ENCODE assay signal across 2 cellular contexts in the genomic region with DNA sequence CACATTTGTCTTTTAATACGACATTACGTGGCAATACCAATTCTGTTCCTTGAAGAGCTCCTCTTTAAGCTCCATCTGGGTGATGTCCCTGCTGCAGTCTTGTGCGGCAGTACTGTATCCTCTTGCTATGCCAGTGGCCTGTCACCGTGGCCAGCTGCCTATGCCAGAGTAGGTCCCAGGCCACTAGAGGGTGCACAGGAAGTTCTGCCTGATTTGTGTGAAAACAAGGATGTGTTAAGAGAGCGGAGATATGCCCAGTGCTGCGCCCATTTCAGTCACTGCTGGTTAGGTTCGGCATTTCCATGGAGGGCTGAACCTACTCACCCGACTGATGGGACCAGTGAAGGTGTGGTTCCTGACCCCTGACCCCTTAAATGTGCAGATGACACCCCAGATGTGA.
TF ChIP-seq lines count a peak whose summit lies in the region.

No MANE protein-coding gene starts in this region.

TF ChIP-seq in HCT116, 20 proteins besides CTCF, POLR2A, EP300 and RAD21:
- no peak for TF ChIP-seq ZNF274 (IDR thresholded peaks at IDR 0.05; ENCODE audit: low read depth, low read length)
- no peak for TF ChIP-seq ZBTB33 (IDR thresholded peaks at IDR 0.05; ENCODE audit: extremely low read depth, insufficient replicate concordance, low read length)
- TF ChIP-seq SIN3A (IDR thresholded peaks at IDR 0.05; ENCODE audit: low read depth) = no peak

TF ChIP-seq in K562, 482 proteins besides CTCF, POLR2A, EP300 and RAD21:
- no peak for TF ChIP-seq TCF3 (CRISPR knock-in tag; IDR thresholded peaks at IDR 0.05)
- no peak for TF ChIP-seq TAL1 (IDR thresholded peaks at IDR 0.05)
- TF ChIP-seq, protein P1, sequence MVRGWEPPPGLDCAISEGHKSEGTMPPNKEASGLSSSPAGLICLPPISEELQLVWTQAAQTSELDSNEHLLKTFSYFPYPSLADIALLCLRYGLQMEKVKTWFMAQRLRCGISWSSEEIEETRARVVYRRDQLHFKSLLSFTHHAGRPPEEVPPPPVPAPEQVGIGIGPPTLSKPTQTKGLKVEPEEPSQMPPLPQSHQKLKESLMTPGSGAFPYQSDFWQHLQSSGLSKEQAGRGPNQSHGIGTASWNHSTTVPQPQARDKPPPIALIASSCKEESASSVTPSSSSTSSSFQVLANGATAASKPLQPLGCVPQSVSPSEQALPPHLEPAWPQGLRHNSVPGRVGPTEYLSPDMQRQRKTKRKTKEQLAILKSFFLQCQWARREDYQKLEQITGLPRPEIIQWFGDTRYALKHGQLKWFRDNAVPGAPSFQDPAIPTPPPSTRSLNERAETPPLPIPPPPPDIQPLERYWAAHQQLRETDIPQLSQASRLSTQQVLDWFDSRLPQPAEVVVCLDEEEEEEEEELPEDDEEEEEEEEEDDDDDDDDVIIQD (CRISPR knock-in tag; IDR thresholded peaks at IDR 0.05) = no peak
- no peak for TF ChIP-seq BRD4 (IDR thresholded peaks at IDR 0.05)
- no peak for TF ChIP-seq PTBP1 (IDR thresholded peaks at IDR 0.05; ENCODE audit: low read depth, low read length)
- TF ChIP-seq ZNF512 (tag; IDR thresholded peaks at IDR 0.05) = no peak
- TF ChIP-seq, protein P2, sequence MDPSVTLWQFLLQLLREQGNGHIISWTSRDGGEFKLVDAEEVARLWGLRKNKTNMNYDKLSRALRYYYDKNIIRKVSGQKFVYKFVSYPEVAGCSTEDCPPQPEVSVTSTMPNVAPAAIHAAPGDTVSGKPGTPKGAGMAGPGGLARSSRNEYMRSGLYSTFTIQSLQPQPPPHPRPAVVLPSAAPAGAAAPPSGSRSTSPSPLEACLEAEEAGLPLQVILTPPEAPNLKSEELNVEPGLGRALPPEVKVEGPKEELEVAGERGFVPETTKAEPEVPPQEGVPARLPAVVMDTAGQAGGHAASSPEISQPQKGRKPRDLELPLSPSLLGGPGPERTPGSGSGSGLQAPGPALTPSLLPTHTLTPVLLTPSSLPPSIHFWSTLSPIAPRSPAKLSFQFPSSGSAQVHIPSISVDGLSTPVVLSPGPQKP (CRISPR knock-in tag; IDR thresholded peaks at IDR 0.05) = no peak
- TF ChIP-seq, protein P3, sequence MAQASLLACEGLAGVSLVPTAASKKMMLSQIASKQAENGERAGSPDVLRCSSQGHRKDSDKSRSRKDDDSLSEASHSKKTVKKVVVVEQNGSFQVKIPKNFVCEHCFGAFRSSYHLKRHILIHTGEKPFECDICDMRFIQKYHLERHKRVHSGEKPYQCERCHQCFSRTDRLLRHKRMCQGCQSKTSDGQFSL (CRISPR knock-in tag; IDR thresholded peaks at IDR 0.05) = no peak
- TF ChIP-seq, protein P3 (tag; IDR thresholded peaks at IDR 0.05) = no peak
- TF ChIP-seq BACH1 (tag; IDR thresholded peaks at IDR 0.05) = no peak
- TF ChIP-seq FOXJ3 (CRISPR knock-in tag; IDR thresholded peaks at IDR 0.05) = no peak
- TF ChIP-seq JUN (IDR thresholded peaks at IDR 0.05; ENCODE audit: borderline replicate concordance, low read depth, low read length) = no peak
- no peak for TF ChIP-seq JUN (CRISPR knock-in tag; IDR thresholded peaks at IDR 0.05; ENCODE audit: borderline replicate concordance)
- TF ChIP-seq HLTF (IDR thresholded peaks at IDR 0.05) = no peak
- TF ChIP-seq CSDE1 (IDR thresholded peaks at IDR 0.05) = no peak
- TF ChIP-seq TGIF2 (CRISPR knock-in tag; IDR thresholded peaks at IDR 0.05) = no peak
